Comparison of ENCODE assay signal across 17 cellular contexts in genomic region chr5:93189707-93190120, GRCh38.
DNase-seq lines count a peak whose midpoint lies in the region; ATAC-seq and TF ChIP-seq lines count a peak whose summit lies in the region.
"Had no signal": no experiment of that assay in that cellular context is flagged by ENCODE, and none has a peak within 500 bp of the region (broad histone marks: within the 10 kb centered on the region; RNA-seq: fewer than 3 reads in every experiment).

No MANE protein-coding gene starts in this region.

- DNase-seq in DMS53 (lab: John Stamatoyannopoulos, UW) (peak; percentile 52), M059J (ENCODE audit: low read depth) (peak; percentile 96), choroid plexus epithelial cell (ENCODE audit: low read depth) (peak; percentile 87), myocyte (ENCODE audit: low read depth) (peak; percentile 72), NCI-H774 (lab: John Stamatoyannopoulos, UW) (no peak), suprapubic skin (ENCODE audit: low spot score in 2 of 2) (no peak), GM10266 (ENCODE audit: extremely low spot score) (no peak)
- DNase-seq: activated CD4-positive, alpha-beta T cell treated with anti-CD3 and anti-CD28 coated beads for 48 hours; activated naive CD4-positive, alpha-beta T cell treated with Interleukin-2 at 50 U/mL for 16 hours; endodermal cell; GOT3; kidney; NCI-H187; ovary had no signal

- H3K27me3 ChIP-seq in suprapubic skin = no peaks in the 10 kb centered on the region
- H3K27me3 ChIP-seq: ovary, tibial nerve had no signal

- no peak for TF ChIP-seq POLR2A in suprapubic skin (IDR thresholded peaks at IDR 0.05)

- TF ChIP-seq CTCF in choroid plexus epithelial cell (conservative IDR thresholded peaks at IDR 0.05; ENCODE audit: low read depth, low read length) (no peak), suprapubic skin (IDR thresholded peaks at IDR 0.05) (no peak), GM10266 (IDR thresholded peaks at IDR 0.05; ENCODE audit: control insufficient read depth, insufficient read depth, low read depth, missing control alignments) (no peak)

- 43% methylated on average over 2 of the region's 2 CpGs for WGBS in suprapubic skin

- no peak for ATAC-seq in HG03565 (IDR thresholded peaks at IDR 0.05; ENCODE audit: unreplicated experiment)

- no peak overlapping the region for H3K27ac ChIP-seq in suprapubic skin
- H3K27ac ChIP-seq: HL-60, ovary, tibial nerve had no signal

- H3K9me3 ChIP-seq in suprapubic skin = no peaks in the 10 kb centered on the region
- H3K9me3 ChIP-seq: ovary, tibial nerve had no signal

- no peak for TF ChIP-seq EP300 in suprapubic skin (IDR thresholded peaks at IDR 0.05)

- H3K36me3 ChIP-seq in suprapubic skin = no peaks in the 10 kb centered on the region
- H3K36me3 ChIP-seq: ovary, tibial nerve had no signal

- peaks cover under 1% of the 10 kb centered on the region for H3K4me1 ChIP-seq in suprapubic skin

- H3K4me3 ChIP-seq in choroid plexus epithelial cell (ENCODE audit: low read depth, low read length) = no peak overlapping the region
- no peak overlapping the region for H3K4me3 ChIP-seq in suprapubic skin
- H3K4me3 ChIP-seq: ovary, tibial nerve had no signal

Comparison
In these comparisons a context has a peak if more than half of its experiments do, and no peak if none do; other contexts are left out.
1. DNase-seq: peak in DMS53 (single experiment), M059J (single experiment), choroid plexus epithelial cell (single experiment) and myocyte (single experiment); none in NCI-H774 (single experiment), suprapubic skin (0 of 2) and GM10266 (single experiment).